Comparison of ENCODE assay signal across 12 cellular contexts in the genomic region with DNA sequence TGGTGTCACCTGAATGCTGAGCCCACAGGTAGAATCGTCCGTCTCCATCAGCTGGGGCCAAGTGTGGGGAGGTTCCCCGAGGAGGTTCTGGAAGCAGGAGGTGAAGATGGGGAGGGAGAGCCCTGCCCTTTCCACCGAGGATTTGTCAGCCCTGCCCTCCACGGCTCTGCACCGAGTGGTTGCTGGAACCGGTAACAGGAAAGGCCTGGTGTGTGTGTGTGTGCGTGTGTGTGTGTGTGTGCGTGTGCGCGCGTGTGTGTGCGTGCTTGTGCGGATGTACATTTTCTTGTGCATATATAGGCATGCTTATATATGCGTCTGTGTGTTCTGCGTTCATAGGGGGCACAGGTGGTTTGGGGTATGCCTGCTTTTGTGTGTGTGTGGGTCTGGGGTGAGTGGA. TPM values are rescaled to one million over a fixed set of nuclear protein-coding genes. Genes with fewer than 3 reads are reported as not detected.
A peak's percentile ranks its signal among the peaks of the same experiment; 100 is the strongest.
DNase-seq lines count a peak whose midpoint lies in the region; ATAC-seq and TF ChIP-seq lines count a peak whose summit lies in the region.
"Had no signal": no experiment of that assay in that cellular context is flagged by ENCODE, and none has a peak within 500 bp of the region (broad histone marks: within the 10 kb centered on the region; RNA-seq: fewer than 3 reads in every experiment).

No MANE protein-coding gene starts in this region.

- H3K4me3 Mint-ChIP-seq in MCF 10A (ENCODE audit: unreplicated experiment) = peak overlapping the region; percentile 92
- H3K4me3 Mint-ChIP-seq: B cell had no signal

- no TSS peak for BruUV-seq in MCF 10A (replicated peaks; lab: Mats Ljungman, UMichigan)

- POLR2A ChIA-PET in MCF 10A (lab: Yijun Ruan, JAX) = interaction anchor here (0.6 to 8.3 kb wide), 8 partner anchors 9 to 286 kb away, joined by 3 to 101 read pairs (median 4); a partner anchor contains a TSS

- H3K4me3 ChIP-seq in left ventricle myocardium inferior (peak overlapping the region; percentile 87), muscle layer of colon (ENCODE audit: low read depth in 1 of 2, low read length in 2 of 2) (peak overlapping the region in 1 of 2 donors; percentile 87), vagina (peak overlapping the region; percentile 82 to 94)

- H3K9me3 Mint-ChIP-seq in MCF 10A (ENCODE audit: unreplicated experiment) = no peaks in the 10 kb centered on the region
- H3K9me3 Mint-ChIP-seq: activated naive CD4-positive, alpha-beta T cell treated with anti-CD3 and anti-CD28 coated beads, Interleukin-2, amount 50 U/mL, for 72 hours had no signal

- H3K27ac ChIP-seq in left ventricle myocardium inferior (replicated peaks) (peak overlapping the region; percentile 92), muscle layer of colon (ENCODE audit: low read depth, low read length) (peak overlapping the region; percentile 16), vagina (peak overlapping the region; percentile 96)

- DNase-seq in left ventricle myocardium inferior (no peak), left ventricle myocardium superior (no peak), MCF 10A (ENCODE audit: unreplicated experiment) (no peak), vagina (ENCODE audit: extremely low spot score in 2 of 2) (no peak), NCI-H345 treated with DMSO at 0.1 percent for 48 hours (lab: John Stamatoyannopoulos, UW; ENCODE audit: unreplicated experiment) (no peak), superior temporal gyrus (ENCODE audit: extremely low spot score) (no peak)
- DNase-seq: PC-3 had no signal

- H3K9ac ChIP-seq in muscle layer of colon (ENCODE audit: low read length) = no peak overlapping the region

- no peaks in the 10 kb centered on the region for H3K27me3 Mint-ChIP-seq in MCF 10A (ENCODE audit: insufficient read depth, unreplicated experiment)

- CTCF ChIA-PET in MCF 10A (lab: Yijun Ruan, JAX) = interaction anchor here (0.6 to 3.7 kb wide), 12 partner anchors 14 to 304 kb away, joined by 3 to 14 read pairs (median 4); no protein-coding TSS in a partner anchor

- TF ChIP-seq CTCF in left ventricle myocardium inferior (IDR thresholded peaks at IDR 0.05; ENCODE audit: borderline replicate concordance) (no peak), MCF 10A (IDR thresholded peaks at IDR 0.05; ENCODE audit: unreplicated experiment) (no peak), vagina (IDR thresholded peaks at IDR 0.05) (no peak)

- intact Hi-C loops in left ventricle myocardium inferior (cut with micrococcal nuclease) (loop anchor here (5.0 kb wide), 1 partner anchor 300 kb away; no protein-coding TSS in a partner anchor), left ventricle myocardium superior (cut with micrococcal nuclease) (no loop called here), MCF 10A (cut with micrococcal nuclease) (loop anchor here (5.0 kb wide), 1 partner anchor 210 kb away; no protein-coding TSS in a partner anchor), vagina (cut with DNase I) (loop anchor here (5.0 kb wide), 1 partner anchor 260 kb away; no protein-coding TSS in a partner anchor)

- H3K9me3 ChIP-seq in left ventricle myocardium inferior (replicated peaks) (no peaks in the 10 kb centered on the region), muscle layer of colon (ENCODE audit: low read length) (no peaks in the 10 kb centered on the region), vagina (no peaks in the 10 kb centered on the region)

- H3K27ac Mint-ChIP-seq in MCF 10A (ENCODE audit: low read depth, unreplicated experiment) = peak overlapping the region; percentile 80
- H3K27ac Mint-ChIP-seq: B cell had no signal

- H3K36me3 ChIP-seq in left ventricle myocardium inferior (no peaks in the 10 kb centered on the region), muscle layer of colon (ENCODE audit: insufficient read depth, low read length) (no peaks in the 10 kb centered on the region), vagina (no peaks in the 10 kb centered on the region)

- H3K27me3 ChIP-seq in left ventricle myocardium inferior (ENCODE audit: low read depth) (peaks cover 4% of the 10 kb centered on the region), muscle layer of colon (ENCODE audit: control insufficient read depth in 1 of 2, insufficient read depth in 2 of 2, low read length in 2 of 2) (no peaks in the 10 kb centered on the region), vagina (no peaks in the 10 kb centered on the region)

- H3K36me3 Mint-ChIP-seq in MCF 10A (ENCODE audit: insufficient read depth, unreplicated experiment) = peaks cover 19% of the 10 kb centered on the region

- peaks cover 93% of the 10 kb centered on the region for H3K4me1 ChIP-seq in left ventricle myocardium inferior
- peaks cover 56% of the 10 kb centered on the region for H3K4me1 ChIP-seq in muscle layer of colon (ENCODE audit: insufficient read depth, low read length)
- H3K4me1 ChIP-seq in vagina = peaks cover 78% of the 10 kb centered on the region

- ATAC-seq in left ventricle myocardium superior (no peak), HG02870 (IDR thresholded peaks at IDR 0.05; ENCODE audit: unreplicated experiment) (no peak)
- ATAC-seq: activated naive CD4-positive, alpha-beta T cell treated with anti-CD3 and anti-CD28 coated beads, Interleukin-2, amount 50 U/mL, for 72 hours; PC-3 had no signal

- H3K4me1 Mint-ChIP-seq in MCF 10A (ENCODE audit: insufficient read depth, unreplicated experiment) = peaks cover 57% of the 10 kb centered on the region

- TF ChIP-seq POLR2A in vagina (IDR thresholded peaks at IDR 0.05) = no peak

RNA-seq across cellular contexts. Expression of gene NBL1, which starts 3.5 kb away (rescaled TPM):
- total RNA-seq in left ventricle myocardium inferior (30.0 TPM), left ventricle myocardium superior (49.1 TPM), MCF 10A (2022) (70.4 and 73.3 TPM in 2 replicates), vagina (148 TPM)

RNA-seq across cellular contexts. Expression of gene HTR6, which starts 17.0 kb away (rescaled TPM):
- not detected for total RNA-seq in left ventricle myocardium inferior
- total RNA-seq in left ventricle myocardium superior = not detected
- not detected in 2 replicates for total RNA-seq in MCF 10A (2022)
- not detected for total RNA-seq in vagina
- total RNA-seq: B cell, kidney epithelial cell, PC-3 had no signal

Comparison
In these comparisons a context has a peak if more than half of its experiments do, and no peak if none do; other contexts are left out.
1. H3K27ac ChIP-seq: peak in every context shown above with its lines; median percentile 96 in vagina; 92 in left ventricle myocardium inferior; 16 in muscle layer of colon.